Comparison of ENCODE assay signal across 1 cellular context in genomic region chr19:18514800-18515682, GRCh38.
TF ChIP-seq lines count a peak whose summit lies in the region.

No MANE protein-coding gene starts in this region.

TF ChIP-seq in H1, 55 proteins besides CTCF, POLR2A, EP300 and RAD21:
- TF ChIP-seq EZH2 (IDR thresholded peaks at IDR 0.05; ENCODE audit: low read depth, low read length, severe bottlenecking) (no peak), CREB1 (IDR thresholded peaks at IDR 0.05) (0 out of 2 replicates have a peak, but pooled peaks have one; percentile 37)
